12 cellular contexts compared by ENCODE assay signal in the genomic region with DNA sequence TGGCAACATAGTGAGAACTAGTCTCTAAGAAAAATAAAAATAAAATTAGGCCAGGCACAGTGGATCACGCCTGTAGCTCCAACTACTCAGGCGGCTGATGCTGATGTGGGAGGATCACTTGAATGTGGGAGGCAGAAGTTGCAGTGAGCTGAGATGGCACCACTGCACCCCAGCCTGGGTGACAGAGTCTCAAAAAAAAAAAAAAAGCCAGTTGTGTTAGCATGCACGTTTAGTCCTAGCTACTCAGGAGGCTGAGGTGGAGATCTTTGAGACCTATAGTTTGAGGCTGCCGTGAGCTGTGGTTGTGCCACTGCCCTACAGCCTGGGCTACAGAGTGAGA.
DNase-seq lines count a peak whose midpoint lies in the region; ATAC-seq and TF ChIP-seq lines count a peak whose summit lies in the region.
"Had no signal": no experiment of that assay in that cellular context is flagged by ENCODE, and none has a peak within 500 bp of the region (broad histone marks: within the 10 kb centered on the region; RNA-seq: fewer than 3 reads in every experiment).

No MANE protein-coding gene starts in this region.

- peak; percentile 22 to 31 for DNase-seq in activated CD4-positive, alpha-beta T cell treated with anti-CD3 and anti-CD28 coated beads for 4 hours
- DNase-seq in activated CD4-positive, alpha-beta T cell treated with anti-CD3 and anti-CD28 coated beads for 48 hours: no peak
- no peak for DNase-seq in effector memory CD8-positive, alpha-beta T cell
- peak; percentile 20 for DNase-seq in stimulated activated naive CD4-positive, alpha-beta T cell treated with Interleukin-2 at 50 U/mL for 16 hours (lab: John Stamatoyannopoulos, UW)
- no peak for DNase-seq in DMS79 treated with DMSO at 0.1 percent for 48 hours (lab: John Stamatoyannopoulos, UW)
- no peak for DNase-seq in DMS153 treated with DMSO at 0.1 percent for 48 hours (lab: John Stamatoyannopoulos, UW; ENCODE audit: unreplicated experiment)
- DNase-seq in activated gamma-delta T cell (lab: John Stamatoyannopoulos, UW): no peak
- DNase-seq: ACHN, KG1, substantia nigra had no signal

- H3K36me3 Mint-ChIP-seq in effector memory CD8-positive, alpha-beta T cell (ENCODE audit: insufficient read depth): peaks cover 34% of the 10 kb centered on the region

- H3K4me3 Mint-ChIP-seq in effector memory CD8-positive, alpha-beta T cell: peak overlapping the region; percentile 95 to 96

- peaks cover 56 to 67% of the 10 kb centered on the region in 2 donors for H3K4me1 Mint-ChIP-seq in effector memory CD8-positive, alpha-beta T cell (ENCODE audit: low read depth in 2 of 2)

- peak overlapping the region; percentile 85 to 94 for H3K27ac Mint-ChIP-seq in effector memory CD8-positive, alpha-beta T cell

- H3K9me3 Mint-ChIP-seq in effector memory CD8-positive, alpha-beta T cell: no peaks in the 10 kb centered on the region

- peak; percentile 18; the same call in 1 of the 2 replicates for TF ChIP-seq POLR2A in Raji (IDR thresholded peaks at IDR 0.05; ENCODE audit: insufficient read depth, low read depth, low read length)

- no peaks in the 10 kb centered on the region for H3K27me3 Mint-ChIP-seq in effector memory CD8-positive, alpha-beta T cell

- peak; percentile 8 for ATAC-seq in effector memory CD8-positive, alpha-beta T cell (replicated peaks)
- ATAC-seq: sciatic nerve had no signal

Comparison
In these comparisons a context has a peak if more than half of its experiments do, and no peak if none do; other contexts are left out.
1. DNase-seq: peak in activated CD4-positive, alpha-beta T cell treated with anti-CD3 and anti-CD28 coated beads for 4 hours (2 of 2) and stimulated activated naive CD4-positive, alpha-beta T cell treated with Interleukin-2 at 50 U/mL for 16 hours (single experiment); none in activated CD4-positive, alpha-beta T cell treated with anti-CD3 and anti-CD28 coated beads for 48 hours (single experiment), effector memory CD8-positive, alpha-beta T cell (0 of 3), DMS79 treated with DMSO at 0.1 percent for 48 hours (single experiment), DMS153 treated with DMSO at 0.1 percent for 48 hours (single experiment) and activated gamma-delta T cell (single experiment).